11 cellular contexts compared by ENCODE assay signal in genomic region chr12:70660620-70661219, GRCh38. TPM values are rescaled to one million over a fixed set of nuclear protein-coding genes. Genes with fewer than 3 reads are reported as not detected.
A peak's percentile ranks its signal among the peaks of the same experiment; 100 is the strongest.
DNase-seq lines count a peak whose midpoint lies in the region; ATAC-seq and TF ChIP-seq lines count a peak whose summit lies in the region.
"Had no signal": no experiment of that assay in that cellular context is flagged by ENCODE, and none has a peak within 500 bp of the region (broad histone marks: within the 10 kb centered on the region; RNA-seq: fewer than 3 reads in every experiment).

No MANE protein-coding gene starts in this region.

- ATAC-seq in Right ventricle myocardium inferior (peak; percentile 48), heart left ventricle (peak; percentile 77 to 91 (median 84)), aorta (ENCODE audit: low FRiP score) (peak; percentile 22), GM21515 (IDR thresholded peaks at IDR 0.05; ENCODE audit: unreplicated experiment) (no peak), GM19455 (IDR thresholded peaks at IDR 0.05; ENCODE audit: unreplicated experiment) (no peak)

- 73 to 88% (median 77%) methylated on average over 4 to 5 of the region's 5 CpGs for WGBS in heart left ventricle, 4 donors
- 93 to 96% methylated on average over 5 of the region's 5 CpGs for WGBS in aorta, 2 donors

- H3K9me3 ChIP-seq in right atrium auricular region: no peaks in the 10 kb centered on the region
- H3K9me3 ChIP-seq in heart left ventricle: no peaks in the 10 kb centered on the region
- no peaks in the 10 kb centered on the region for H3K9me3 ChIP-seq in aorta (ENCODE audit: control insufficient read depth, low read length)

- H3K4me1 ChIP-seq in right atrium auricular region (no peaks in the 10 kb centered on the region), heart left ventricle (peaks cover 0 to 26% (median 6%) of the 10 kb centered on the region in 12 donors), aorta (ENCODE audit: control insufficient read depth in 1 of 2, insufficient read depth in 2 of 2, low read length in 2 of 2) (peaks cover 0 to 1% of the 10 kb centered on the region in 2 donors)

- H3K4me3 ChIP-seq in right atrium auricular region (no peak overlapping the region), heart left ventricle (no peak overlapping the region), aorta (ENCODE audit: low read length in 2 of 2) (no peak overlapping the region)

- H3K27ac ChIP-seq in right atrium auricular region: peak overlapping the region in 1 of 2 donors; percentile 7
- peak overlapping the region in 6 of 12 donors; percentile 6 to 58 (median 36) for H3K27ac ChIP-seq in heart left ventricle
- H3K27ac ChIP-seq in aorta (ENCODE audit: low read depth in 1 of 2, low read length in 2 of 2): no peak overlapping the region

- intact Hi-C loops in Right ventricle myocardium inferior (cut with DNase I) (loop anchor here (5.0 kb wide), 1 partner anchor 48 kb away; no protein-coding TSS in a partner anchor), heart left ventricle (cut with DNase I) (loop anchor here in 2 of 10 donors (5.0 to 10.0 kb wide), 2 partner anchors 56 to 58 kb away; no protein-coding TSS in a partner anchor), aorta (cut with DNase I) (no loop called here)

- no peak for TF ChIP-seq POLR2A in heart left ventricle (IDR thresholded peaks at IDR 0.05)

- H3K36me3 ChIP-seq in right atrium auricular region (no peaks in the 10 kb centered on the region), heart left ventricle (no peaks in the 10 kb centered on the region), aorta (ENCODE audit: control insufficient read depth in 1 of 2, insufficient read depth in 2 of 2, low read length in 1 of 2) (no peaks in the 10 kb centered on the region)

- DNase-seq in Right ventricle myocardium inferior (ENCODE audit: missing footprints) (peak; percentile 58), right atrium auricular region (ENCODE audit: low spot score) (no peak), T1000 (lab: John Stamatoyannopoulos, UW) (peak; percentile 72), heart left ventricle (peak in 4 of 5 donors; percentile 48 to 62 (median 52)), aorta (no peak), COLO668 (lab: John Stamatoyannopoulos, UW; ENCODE audit: unreplicated experiment) (no peak)
- DNase-seq: NCI-H774; stimulated activated naive CD4-positive, alpha-beta T cell treated with Interleukin-2 at 50 U/mL for 16 hours had no signal

- H3K27me3 ChIP-seq in right atrium auricular region: no peaks in the 10 kb centered on the region
- H3K27me3 ChIP-seq in heart left ventricle: no peaks in the 10 kb centered on the region
- H3K27me3 ChIP-seq in aorta (ENCODE audit: control insufficient read depth in 1 of 2, insufficient read depth in 2 of 2, low read length in 1 of 2): no peaks in the 10 kb centered on the region

- no peak for TF ChIP-seq CTCF in right atrium auricular region (IDR thresholded peaks at IDR 0.05)
- TF ChIP-seq CTCF in heart left ventricle (IDR thresholded peaks at IDR 0.05): no peak

RNA-seq across cellular contexts. Expression of gene PTPRB, which starts 23.5 kb away (rescaled TPM):
- total RNA-seq in Right ventricle myocardium inferior (38.1 TPM), right atrium auricular region (10 to 100 TPM; 22.0 to 26.1 TPM), heart left ventricle (10 to 100 TPM; 27.3 to 41.5 (median 34.7) TPM), aorta (10 to 100 TPM; 38.3 to 53.2 TPM)
- polyA plus RNA-seq in heart left ventricle (10 to 100 TPM; 17.0 to 19.3 TPM), aorta (1 to 10 TPM in 1 of 2 donors, under 1 TPM in 1; 0.25 to 2.0 TPM)
- total RNA-seq: CD4-positive, CD25-positive, alpha-beta regulatory T cell had no signal
- polyA plus RNA-seq: CD4-positive, CD25-positive, alpha-beta regulatory T cell had no signal

Comparison
In these comparisons a context has a peak if more than half of its experiments do, and no peak if none do; other contexts are left out.
1. DNase-seq: peak in Right ventricle myocardium inferior (single experiment), T1000 (single experiment) and heart left ventricle (4 of 5); none in right atrium auricular region (single experiment), aorta (0 of 2) and COLO668 (single experiment).
2. ATAC-seq: peak in Right ventricle myocardium inferior (single experiment), heart left ventricle (4 of 4) and aorta (single experiment); none in GM21515 (single experiment) and GM19455 (single experiment).